8 cellular contexts compared by ENCODE assay signal in the genomic region with DNA sequence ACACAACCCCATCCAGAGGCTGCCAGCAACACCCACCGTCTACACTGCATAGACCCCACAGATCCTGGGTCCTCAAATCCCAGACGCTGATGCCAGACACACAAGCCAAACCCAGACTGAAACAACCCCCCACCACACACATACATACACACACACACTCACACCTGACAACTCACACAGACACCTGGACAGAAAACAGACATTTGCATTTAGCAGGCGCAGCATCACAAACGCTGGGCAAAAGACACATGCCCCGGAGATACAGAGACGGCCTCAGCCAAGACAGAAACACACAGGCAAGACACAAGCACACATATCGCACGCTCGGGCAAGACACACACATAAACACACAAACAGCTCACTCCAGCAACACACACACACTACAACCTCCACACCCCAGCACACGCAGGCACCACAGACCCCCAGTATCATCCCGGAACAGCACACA. TPM values are rescaled to one million over a fixed set of nuclear protein-coding genes. Genes with fewer than 3 reads are reported as not detected.
A peak's percentile ranks its signal among the peaks of the same experiment; 100 is the strongest.
DNase-seq lines count a peak whose midpoint lies in the region; ATAC-seq and TF ChIP-seq lines count a peak whose summit lies in the region.

No MANE protein-coding gene starts in this region.

- H3K4me3 ChIP-seq in iPS-18a (ENCODE audit: low read length) (peak overlapping the region; percentile 64), tibial nerve (peak overlapping the region; percentile 90 to 99 (median 96))

- peak overlapping the region; percentile 13 for H3K9ac ChIP-seq in iPS-18a (ENCODE audit: low read length)

- H3K36me3 Mint-ChIP-seq in T-helper 2 cell treated with Interferon-gamma antibody and Interleukin-4, amounts not matched to agents 5 μg/mL and 100 μg/mL, for 36 hours (ENCODE audit: low read depth), result peaks cover 6% of the 10 kb centered on the region

- H3K9me3 ChIP-seq in iPS-18a (ENCODE audit: control insufficient read depth, low read depth, low read length), result no peaks in the 10 kb centered on the region
- no peaks in the 10 kb centered on the region for H3K9me3 ChIP-seq in tibial nerve

- H3K27ac Mint-ChIP-seq in T-helper 2 cell treated with Interferon-gamma antibody and Interleukin-4, amounts not matched to agents 5 μg/mL and 100 μg/mL, for 36 hours, result no peak overlapping the region

- no peak for TF ChIP-seq CTCF in VCaP (conservative IDR thresholded peaks at IDR 0.05)
- TF ChIP-seq CTCF in tibial nerve (IDR thresholded peaks at IDR 0.05), result no peak

- TF ChIP-seq EP300 in tibial nerve (IDR thresholded peaks at IDR 0.05), result no peak

- H3K4me1 ChIP-seq in iPS-18a (ENCODE audit: control insufficient read depth, low read depth, low read length) (peaks cover 22% of the 10 kb centered on the region), tibial nerve (peaks cover 0 to 65% (median 41%) of the 10 kb centered on the region in 4 donors)

- H3K27me3 Mint-ChIP-seq in T-helper 2 cell treated with Interferon-gamma antibody and Interleukin-4, amounts not matched to agents 5 μg/mL and 100 μg/mL, for 36 hours (ENCODE audit: low read depth), result no peaks in the 10 kb centered on the region

- H3K27ac ChIP-seq in VCaP (peak overlapping the region; percentile 85), iPS-18a (ENCODE audit: low read length) (no peak overlapping the region), tibial nerve (peak overlapping the region; percentile 93 to 100 (median 98))

- no peaks in the 10 kb centered on the region for H3K36me3 ChIP-seq in iPS-18a (ENCODE audit: control insufficient read depth, low read depth, low read length)
- H3K36me3 ChIP-seq in tibial nerve, result no peaks in the 10 kb centered on the region

- H3K27me3 ChIP-seq in iPS-18a (ENCODE audit: control insufficient read depth, insufficient read depth, low read length) (peaks cover 12% of the 10 kb centered on the region), tibial nerve (no peaks in the 10 kb centered on the region)

- TF ChIP-seq POLR2A in tibial nerve (IDR thresholded peaks at IDR 0.05), result no peak

- 4 to 6% methylated on average over 11 of the region's 11 CpGs for WGBS in tibial nerve, 2 donors

- peaks cover 26% of the 10 kb centered on the region for H3K4me1 Mint-ChIP-seq in T-helper 2 cell treated with Interferon-gamma antibody and Interleukin-4, amounts not matched to agents 5 μg/mL and 100 μg/mL, for 36 hours (ENCODE audit: low read depth)

- H3K9me3 Mint-ChIP-seq in T-helper 2 cell treated with Interferon-gamma antibody and Interleukin-4, amounts not matched to agents 5 μg/mL and 100 μg/mL, for 36 hours, result no peaks in the 10 kb centered on the region

- peak; percentile 72 for DNase-seq in activated effector memory CD4-positive, alpha-beta T cell treated with anti-CD3 and anti-CD28 coated beads, Interleukin-2, amount 50 U/mL, for 16 hours
- no peak for DNase-seq in activated effector memory CD4-positive, alpha-beta T cell treated with Interleukin-2 at 50 U/mL for 16 hours
- DNase-seq in tibial nerve (ENCODE audit: low spot score in 2 of 2) (peak in 1 of 2 donors; percentile 34), amniotic stem cell (lab: John Stamatoyannopoulos, UW) (no peak)
- DNase-seq in T-helper 2 cell treated with Interferon-gamma antibody and Interleukin-4, amounts not matched to agents 5 μg/mL and 100 μg/mL, for 36 hours (ENCODE audit: low spot score), result no peak

- ATAC-seq in GM21423 (IDR thresholded peaks at IDR 0.05; ENCODE audit: unreplicated experiment), result no peak

- no peak overlapping the region for H3K4me3 Mint-ChIP-seq in T-helper 2 cell treated with Interferon-gamma antibody and Interleukin-4, amounts not matched to agents 5 μg/mL and 100 μg/mL, for 36 hours

RNA-seq across cellular contexts. Expression of gene BBC3, which starts 1.3 kb away (rescaled TPM):
- 10 to 100 TPM in 1 of 4 donors, 1 to 10 TPM in 3; 2.8 to 11.0 (median 6.3) TPM for total RNA-seq in tibial nerve

RNA-seq across cellular contexts. Expression of gene CCDC9, which starts 26.6 kb away (rescaled TPM):
- total RNA-seq in tibial nerve, result 10 to 100 TPM; 23.8 to 39.0 (median 32.7) TPM

RNA-seq across cellular contexts. Expression of gene INAFM1, which starts 45.0 kb away (rescaled TPM):
- total RNA-seq in tibial nerve, result 10 to 100 TPM in 3 of 4 donors, 1 to 10 TPM in 1; 9.6 to 33.9 (median 25.4) TPM
